9 cellular contexts compared by ENCODE assay signal in the genomic region with DNA sequence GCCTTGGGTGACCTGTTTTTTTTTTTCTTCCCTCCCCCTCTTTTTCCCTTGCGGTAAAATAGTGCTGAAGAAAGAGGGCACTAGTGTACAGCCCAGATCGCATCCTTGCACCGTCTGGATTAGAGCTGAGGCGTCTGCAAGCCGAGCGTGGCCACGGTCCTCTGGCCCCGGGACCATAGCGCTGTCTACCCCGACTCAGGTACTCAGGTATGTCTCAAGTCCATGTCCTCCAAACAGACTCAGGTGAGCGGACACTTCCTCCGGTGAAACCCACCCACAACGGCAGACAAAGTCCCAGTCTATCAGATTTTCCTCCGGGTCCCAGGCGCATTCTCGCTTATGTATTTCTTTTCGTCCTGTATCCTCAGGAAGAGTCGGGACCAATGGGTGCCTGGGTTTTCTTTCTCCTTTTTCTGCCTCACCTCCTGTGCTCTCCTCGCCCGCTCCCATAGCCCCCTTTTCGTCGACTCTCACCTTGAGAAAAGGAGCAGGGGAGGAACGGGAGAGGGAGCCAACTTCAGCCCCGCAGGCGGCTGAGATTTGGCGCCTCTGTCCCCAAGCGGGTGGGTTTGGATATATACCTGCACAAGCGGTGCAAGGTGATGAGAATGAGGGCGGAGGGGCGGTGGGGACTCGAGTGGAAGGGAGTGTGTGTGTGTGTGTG. TPM values are rescaled to one million over a fixed set of nuclear protein-coding genes. Genes with fewer than 3 reads are reported as not detected.
DNase-seq lines count a peak whose midpoint lies in the region; ATAC-seq, FAIRE-seq and TF ChIP-seq lines count a peak whose summit lies in the region.
"Had no signal": no experiment of that assay in that cellular context is flagged by ENCODE, and none has a peak within 500 bp of the region (broad histone marks: within the 10 kb centered on the region; RNA-seq: fewer than 3 reads in every experiment).

No MANE protein-coding gene starts in this region.

- FAIRE-seq in GM12892 (lab: Jason Lieb, UNC) = no peak

- TF ChIP-seq POLR2A in GM12892 (IDR thresholded peaks at IDR 0.05; ENCODE audit: low read depth, low read length) = no peak

- no peaks in the 10 kb centered on the region for H3K36me3 ChIP-seq in upper lobe of right lung

- POLR2A ChIA-PET in naive thymus-derived CD8-positive, alpha-beta T cell (lab: Charles Lee) = no interaction called here

- peaks cover 43% of the 10 kb centered on the region for H3K27me3 ChIP-seq in upper lobe of right lung

- DNase-seq in GM13976 (ENCODE audit: low spot score) (peak; percentile 10), LNCaP clone FGC (ENCODE audit: low read depth) (no peak), choroid plexus epithelial cell (ENCODE audit: low read depth) (peak; percentile 6), GM12892 (ENCODE audit: insufficient read length) (no peak), upper lobe of right lung (no peak), T-helper 2 cell (no peak)
- DNase-seq in naive thymus-derived CD8-positive, alpha-beta T cell = no peak

- H3K4me1 ChIP-seq in upper lobe of right lung = no peaks in the 10 kb centered on the region

- no peak overlapping the region for H3K27ac ChIP-seq in upper lobe of right lung
- H3K27ac ChIP-seq: SK-N-MC had no signal

- H3K4me1 Mint-ChIP-seq in naive thymus-derived CD8-positive, alpha-beta T cell = peaks cover 0 to 20% (median 2%) of the 10 kb centered on the region in 4 donors

- H3K27ac Mint-ChIP-seq in naive thymus-derived CD8-positive, alpha-beta T cell = no peak overlapping the region

- ATAC-seq in naive thymus-derived CD8-positive, alpha-beta T cell = peak; percentile 16 to 28
- ATAC-seq in upper lobe of right lung = no peak
- no peak for ATAC-seq in HG02973 (IDR thresholded peaks at IDR 0.05; ENCODE audit: unreplicated experiment)

- no peaks in the 10 kb centered on the region for H3K9me3 ChIP-seq in upper lobe of right lung

- no peak overlapping the region for H3K4me3 ChIP-seq in LNCaP clone FGC (ENCODE audit: low read depth, low read length)
- no peak overlapping the region for H3K4me3 ChIP-seq in choroid plexus epithelial cell (ENCODE audit: low read depth, low read length)
- H3K4me3 ChIP-seq in upper lobe of right lung = no peak overlapping the region
- H3K4me3 ChIP-seq: SK-N-MC had no signal

- H3K4me3 Mint-ChIP-seq in naive thymus-derived CD8-positive, alpha-beta T cell = peak overlapping the region in 1 of 10 donors; percentile 43

- in situ Hi-C loops in GM13976 (cut with MboI; ENCODE audit: low sequenced_read_pairs, unreplicated experiment) = no loop called here

- TF ChIP-seq CTCF in GM13976 (IDR thresholded peaks at IDR 0.05; ENCODE audit: borderline replicate concordance, control extremely low read depth, extremely low read depth, insufficient read depth, missing control alignments) (no peak), LNCaP clone FGC (IDR thresholded peaks at IDR 0.05; ENCODE audit: control insufficient read depth, extremely low read depth, insufficient read depth) (0 out of 2 replicates have a peak, but pooled peaks have one; percentile 15), choroid plexus epithelial cell (conservative IDR thresholded peaks at IDR 0.05; ENCODE audit: low read depth, low read length) (peak; percentile 14), upper lobe of right lung (IDR thresholded peaks at IDR 0.05) (no peak)

- H3K27me3 Mint-ChIP-seq in naive thymus-derived CD8-positive, alpha-beta T cell = peaks cover 47 to 87% (median 62%) of the 10 kb centered on the region in 5 donors

- no peaks in the 10 kb centered on the region for H3K36me3 Mint-ChIP-seq in naive thymus-derived CD8-positive, alpha-beta T cell

- intact Hi-C loops in upper lobe of right lung (cut with DNase I) = no loop called here

- H3K9me3 Mint-ChIP-seq in naive thymus-derived CD8-positive, alpha-beta T cell = peaks cover 0 to 15% (median 5%) of the 10 kb centered on the region in 9 donors

RNA-seq across cellular contexts. Expression of a gene that starts 1.1 kb away (rescaled TPM):
- total RNA-seq in naive thymus-derived CD8-positive, alpha-beta T cell = not detected
- polyA plus RNA-seq in naive thymus-derived CD8-positive, alpha-beta T cell = not detected
- polyA plus RNA-seq in GM12892 (2012; ENCODE audit: missing spikeins) = not detected
- 0.09 TPM for total RNA-seq in upper lobe of right lung

Comparison
In these comparisons a context has a peak if more than half of its experiments do, and no peak if none do; other contexts are left out.
1. DNase-seq: peak in GM13976 (single experiment) and choroid plexus epithelial cell (single experiment); none in LNCaP clone FGC (single experiment), naive thymus-derived CD8-positive, alpha-beta T cell (0 of 10), GM12892 (single experiment), upper lobe of right lung (single experiment) and T-helper 2 cell (0 of 5).
2. CTCF ChIP-seq: peak in LNCaP clone FGC (single experiment) and choroid plexus epithelial cell (single experiment); none in GM13976 (single experiment) and upper lobe of right lung (single experiment).
3. ATAC-seq: peak in naive thymus-derived CD8-positive, alpha-beta T cell (2 of 2); none in upper lobe of right lung (single experiment) and HG02973 (single experiment).